Comparison of ENCODE assay signal across 8 cellular contexts in the genomic region with DNA sequence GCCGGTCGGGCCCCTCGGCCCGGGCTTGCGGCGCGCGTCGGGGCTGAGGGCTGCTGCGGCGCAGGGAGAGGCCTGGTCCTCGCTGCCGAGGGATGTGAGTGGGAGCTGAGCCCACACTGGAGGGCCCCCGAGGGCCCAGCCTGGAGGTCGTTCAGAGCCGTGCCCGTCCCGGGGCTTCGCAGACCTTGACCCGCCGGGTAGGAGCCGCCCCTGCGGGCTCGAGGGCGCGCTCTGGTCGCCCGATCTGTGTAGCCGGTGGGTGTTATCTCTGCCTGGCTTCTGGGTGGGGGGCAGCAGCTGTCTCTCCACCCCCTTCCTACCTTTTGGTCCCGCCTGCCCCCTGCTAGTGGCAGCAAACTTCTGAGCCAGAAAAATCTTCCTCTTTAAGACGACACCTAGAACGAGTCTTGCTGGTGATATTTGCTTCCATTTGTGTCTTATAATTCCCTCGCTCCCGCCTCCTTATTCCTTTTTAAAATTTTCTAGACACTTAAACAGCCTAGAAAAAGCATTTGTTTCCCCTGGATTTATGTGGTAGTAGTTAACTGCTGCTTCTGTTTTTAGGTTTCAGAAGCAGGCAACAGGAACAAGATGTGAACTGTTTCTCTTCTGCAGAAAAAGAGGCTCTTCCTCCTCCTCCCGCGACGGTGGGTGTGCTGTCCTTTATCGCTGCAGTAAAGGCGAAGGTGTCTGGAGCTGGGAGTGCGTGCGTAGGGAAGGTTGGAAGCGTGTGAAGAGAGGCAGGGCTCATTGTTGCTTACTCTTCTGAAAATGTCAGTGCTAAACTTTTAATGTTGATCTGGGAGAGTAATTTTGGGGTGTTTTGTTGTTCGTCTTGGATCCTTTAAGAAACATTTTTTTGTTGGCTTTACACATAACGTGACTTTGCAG. TPM values are rescaled to one million over a fixed set of nuclear protein-coding genes. Genes with fewer than 3 reads are reported as not detected.
DNase-seq lines count a peak whose midpoint lies in the region; ATAC-seq and TF ChIP-seq lines count a peak whose summit lies in the region.

No MANE protein-coding gene starts in this region.

- WGBS in hepatocyte (ENCODE audit: low lambda C conversion rate, missing lambda C conversion rate): 1% methylated on average over 40 of the region's 44 CpGs
- WGBS in psoas muscle, 3 donors: 0 to 1% (median 1%) methylated on average over 36 to 44 of the region's 44 CpGs

- peak overlapping the region; percentile 89 for H3K4me2 ChIP-seq in hepatocyte

- peaks cover 2% of the 10 kb centered on the region; the same call in 1 of the 2 replicates for H3K4me1 ChIP-seq in SJCRH30
- H3K4me1 ChIP-seq in hepatocyte (ENCODE audit: insufficient read depth): peaks cover 15% of the 10 kb centered on the region
- H3K4me1 ChIP-seq in psoas muscle: peaks cover 46% of the 10 kb centered on the region

- ATAC-seq in HG03558 (IDR thresholded peaks at IDR 0.05; ENCODE audit: extremely low read depth, unreplicated experiment) (peak; percentile 4), psoas muscle (peak in 1 of 4 donors; percentile 18)

- DNase-seq in activated gamma-delta T cell treated with Interleukin-2 at 50 U/mL for 16 hours (peak; percentile 9), activated gamma-delta T cell (lab: John Stamatoyannopoulos, UW) (no peak), SJCRH30 (peak; percentile 19 to 37), astrocyte of the cerebellum (ENCODE audit: low read depth) (no peak), hepatocyte (ENCODE audit: low spot score) (peak; percentile 70), psoas muscle (peak in 1 of 2 donors; percentile 60), mesenteric fat pad (ENCODE audit: low spot score) (no peak)

- H3K27ac ChIP-seq in SJCRH30: peak overlapping the region; percentile 78
- H3K27ac ChIP-seq in hepatocyte: peak overlapping the region; percentile 100
- peak overlapping the region; percentile 99 for H3K27ac ChIP-seq in psoas muscle

- H3K27me3 ChIP-seq in SJCRH30 (no peaks in the 10 kb centered on the region), hepatocyte (no peaks in the 10 kb centered on the region), psoas muscle (ENCODE audit: insufficient read depth in 3 of 3, low read length in 2 of 3) (no peaks in the 10 kb centered on the region)

- intact Hi-C loops in psoas muscle (cut with DNase I): loop anchor here (2.0 to 10.0 kb wide), 5 partner anchors 133 to 321 kb away; partner anchors contain the start of genes PLPP6 (in 1 of the 2), RCL1 (in 1 of the 2) and SPATA6L (in 1 of the 2)

- no peaks in the 10 kb centered on the region for H3K9me2 ChIP-seq in hepatocyte (replicated peaks; ENCODE audit: insufficient read depth)

- in situ Hi-C loops in astrocyte of the cerebellum (cut with HindIII; ENCODE audit: low sequenced_read_pairs): no loop called here

- TF ChIP-seq CTCF in astrocyte of the cerebellum (IDR thresholded peaks at IDR 0.05; ENCODE audit: low read depth, low read length, missing control alignments): no peak
- no peak for TF ChIP-seq CTCF in hepatocyte (IDR thresholded peaks at IDR 0.05; ENCODE audit: poor library complexity)
- no peak for TF ChIP-seq CTCF in psoas muscle (IDR thresholded peaks at IDR 0.05)

- peak overlapping the region; percentile 75 for H2AFZ ChIP-seq in hepatocyte

- H3K9me3 ChIP-seq in SJCRH30 (replicated peaks) (no peaks in the 10 kb centered on the region), hepatocyte (ENCODE audit: low read depth) (no peaks in the 10 kb centered on the region), psoas muscle (no peaks in the 10 kb centered on the region)

- H3K36me3 ChIP-seq in SJCRH30 (no peaks in the 10 kb centered on the region), hepatocyte (replicated peaks; ENCODE audit: insufficient read depth, low read depth) (no peaks in the 10 kb centered on the region), psoas muscle (ENCODE audit: insufficient read depth in 1 of 2, low read depth in 1 of 2) (peaks cover 0 to 3% of the 10 kb centered on the region in 2 donors)

- no peaks in the 10 kb centered on the region for H4K20me1 ChIP-seq in hepatocyte (ENCODE audit: insufficient read depth, poor library complexity, severe bottlenecking)

- H3K4me3 ChIP-seq in SJCRH30 (peak overlapping the region; percentile 65), astrocyte of the cerebellum (ENCODE audit: low read depth, low read length) (peak overlapping the region; percentile 60), hepatocyte (peak overlapping the region; percentile 87), psoas muscle (peak overlapping the region; percentile 95)

- peaks cover 44% of the 10 kb centered on the region for H3K79me2 ChIP-seq in hepatocyte

RNA-seq across cellular contexts. Expression of gene JAK2, which starts 0.5 kb away (rescaled TPM):
- 3.7 TPM in 2 replicates for total RNA-seq in SJCRH30 (2014; rRNA removed; shearing (Covaris generic))
- total RNA-seq in hepatocyte (17.1 and 20.8 TPM in 2 replicates), psoas muscle (10 to 100 TPM in 3 of 4 donors, 1 to 10 TPM in 1; 9.0 to 32.3 (median 16.8) TPM), mesenteric fat pad (25.1 TPM)
- polyA plus RNA-seq in hepatocyte (11.8 and 14.3 TPM in 2 replicates), psoas muscle (1 to 10 TPM; 2.2 to 4.6 (median 3.2) TPM)

Comparison
In these comparisons a context has a peak if more than half of its experiments do, and no peak if none do; other contexts are left out.
1. DNase-seq: peak in activated gamma-delta T cell treated with Interleukin-2 at 50 U/mL for 16 hours (single experiment), SJCRH30 (2 of 2) and hepatocyte (single experiment); none in activated gamma-delta T cell (single experiment), astrocyte of the cerebellum (single experiment) and mesenteric fat pad (single experiment).
2. Peak in every context shown above with its lines, with median percentiles within 50 percentile points of each other: H3K27ac ChIP-seq and H3K4me3 ChIP-seq.